Comparison of ENCODE assay signal across 13 cellular contexts in the genomic region with DNA sequence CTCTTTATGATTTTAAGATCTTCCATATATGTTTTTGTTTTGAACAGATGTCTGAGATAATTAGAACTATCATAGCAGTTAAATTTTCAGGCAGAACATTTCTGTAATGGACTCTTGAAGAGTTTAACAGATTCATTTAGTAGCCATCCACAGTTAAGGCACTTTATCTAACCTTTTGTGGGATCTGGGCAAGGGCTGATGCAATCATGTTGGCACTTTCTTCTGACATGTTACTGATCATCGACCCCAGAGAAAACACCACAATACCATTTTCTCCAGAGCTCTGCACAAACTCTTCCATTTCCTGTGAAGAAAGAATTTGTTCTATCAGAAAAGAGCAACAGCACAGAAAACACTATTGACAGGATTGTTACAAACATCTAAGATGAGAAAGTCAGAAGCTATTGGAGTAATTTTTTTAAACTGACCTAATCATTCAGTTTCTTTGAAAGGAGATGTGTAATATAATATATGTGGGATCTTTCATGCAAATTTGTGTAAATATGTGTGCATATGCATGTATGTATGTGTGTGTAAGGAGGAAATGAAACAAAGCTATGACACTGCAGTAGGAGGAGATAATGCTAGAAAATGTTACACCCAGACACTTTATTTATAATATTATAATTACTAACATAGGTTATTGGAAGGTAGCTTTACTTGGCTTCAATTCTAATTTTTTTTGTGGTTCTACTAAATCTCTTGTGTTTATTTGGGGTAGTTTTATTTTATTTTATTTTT. TPM values are rescaled to one million over a fixed set of nuclear protein-coding genes. Genes with fewer than 3 reads are reported as not detected.
A peak's percentile ranks its signal among the peaks of the same experiment; 100 is the strongest.
DNase-seq lines count a peak whose midpoint lies in the region; ATAC-seq, FAIRE-seq and TF ChIP-seq lines count a peak whose summit lies in the region.
"Not testable (repeated sequence)": the region's sequence is repeated elsewhere in the genome, so short reads cannot be mapped to it uniquely, and the experiment has no call there.
"Had no signal": no experiment of that assay in that cellular context is flagged by ENCODE, and none has a peak within 500 bp of the region (broad histone marks: within the 10 kb centered on the region; RNA-seq: fewer than 3 reads in every experiment).

No MANE protein-coding gene starts in this region.

- TF ChIP-seq CTCF in A549 (IDR thresholded peaks at IDR 0.05); astrocyte (IDR thresholded peaks at IDR 0.05; ENCODE audit: insufficient read depth, low read depth, low read length); kidney (IDR thresholded peaks at IDR 0.05; ENCODE audit: borderline replicate concordance, extremely low read depth, insufficient read depth): not testable (repeated sequence)

- POLR2A ChIA-PET in A549 (lab: Yijun Ruan, JAX) = not testable (repeated sequence)

- TF ChIP-seq RAD21 in A549 (conservative IDR thresholded peaks at IDR 0.05 in 1 of 2, IDR thresholded peaks at IDR 0.05 in 1 of 2) = not testable (repeated sequence)

- not testable (repeated sequence) for ATAC-seq in A549
- ATAC-seq in GM18519 (IDR thresholded peaks at IDR 0.05; ENCODE audit: low FRiP score, unreplicated experiment) (peak; percentile 73), GM19395 (IDR thresholded peaks at IDR 0.05; ENCODE audit: unreplicated experiment) (peak; percentile 55), HG02852 (IDR thresholded peaks at IDR 0.05; ENCODE audit: unreplicated experiment) (peak; percentile 78), HG03060 (IDR thresholded peaks at IDR 0.05; ENCODE audit: low read depth, unreplicated experiment) (peak; percentile 57), HG03460 (IDR thresholded peaks at IDR 0.05; ENCODE audit: unreplicated experiment) (peak; percentile 53)

- H3K9ac ChIP-seq in astrocyte (ENCODE audit: low read length); kidney (ENCODE audit: low read length in 2 of 2): not testable (repeated sequence)

- H3K79me2 ChIP-seq in astrocyte (ENCODE audit: insufficient read depth, low read length) = not testable (repeated sequence)

- H3K36me3 ChIP-seq in astrocyte (ENCODE audit: insufficient read depth, low read length); kidney (ENCODE audit: control insufficient read depth in 1 of 2, insufficient read depth in 2 of 2, low read length in 2 of 2): not testable (repeated sequence)

- H3K4me3 Mint-ChIP-seq in astrocyte (ENCODE audit: unreplicated experiment) = not testable (repeated sequence)

- not testable (repeated sequence) for H3K4me2 ChIP-seq in A549; astrocyte (ENCODE audit: low read length)

- WGBS in A549 (ENCODE audit: missing lambda C conversion rate) = no CpG with 5 or more reads among the region's 1 CpG

- H3K36me3 Mint-ChIP-seq in astrocyte (ENCODE audit: low read depth, unreplicated experiment) = not testable (repeated sequence)

- H3K4me3 ChIP-seq in A549; astrocyte (ENCODE audit: insufficient read depth, low read depth, low read length); kidney (ENCODE audit: low read length in 2 of 2): not testable (repeated sequence)

- H3K9me3 ChIP-seq in A549; astrocyte (ENCODE audit: insufficient read depth, low read depth, low read length); kidney (ENCODE audit: control insufficient read depth in 1 of 2, low read length in 2 of 2): not testable (repeated sequence)

- peak; percentile 28 for FAIRE-seq in A549 (lab: Jason Lieb, UNC)
- FAIRE-seq in astrocyte (lab: Jason Lieb, UNC) = not testable (repeated sequence)
- peak; percentile 46 for FAIRE-seq in kidney (lab: Jason Lieb, UNC)

- not testable (repeated sequence) for H3K27me3 Mint-ChIP-seq in astrocyte (ENCODE audit: low read depth, unreplicated experiment)

- H3K4me1 ChIP-seq in A549 = peaks cover 21% of the 10 kb centered on the region
- H3K4me1 ChIP-seq in astrocyte (ENCODE audit: insufficient read depth, low read length); kidney (ENCODE audit: control insufficient read depth in 1 of 2, insufficient read depth in 1 of 2, low read depth in 1 of 2, low read length in 2 of 2): not testable (repeated sequence)

- not testable (repeated sequence) for TF ChIP-seq POLR2A in A549 (IDR thresholded peaks at IDR 0.05; ENCODE audit: low read length)

- H3K4me1 Mint-ChIP-seq in astrocyte (ENCODE audit: low read depth, unreplicated experiment) = not testable (repeated sequence)

- H3K27ac Mint-ChIP-seq in astrocyte (ENCODE audit: unreplicated experiment) = peak overlapping the region; percentile 44

- not testable (repeated sequence) for TF ChIP-seq EP300 in A549 (IDR thresholded peaks at IDR 0.05)

- CTCF ChIA-PET in A549 (lab: Yijun Ruan, JAX) = not testable (repeated sequence)

- H3K27me3 ChIP-seq in astrocyte (ENCODE audit: insufficient read depth, low read length) = not testable (repeated sequence)

- not testable (repeated sequence) for H3K9me3 Mint-ChIP-seq in astrocyte (ENCODE audit: unreplicated experiment)

- not testable (repeated sequence) for H2AFZ ChIP-seq in astrocyte (ENCODE audit: low read depth, low read length)

- intact Hi-C loops in kidney (cut with DNase I) = not testable (repeated sequence)

- not testable (repeated sequence) for DNase-seq in A549 (ENCODE audit: low read depth in 1 of 2, low spot score in 1 of 2); astrocyte (ENCODE audit: low read depth); kidney

- H3K27ac ChIP-seq in A549; astrocyte (ENCODE audit: low read depth, low read length); kidney (ENCODE audit: low read depth in 2 of 2, low read length in 2 of 2): not testable (repeated sequence)

- H4K20me1 ChIP-seq in astrocyte (ENCODE audit: insufficient read depth, low read length) = not testable (repeated sequence)

RNA-seq across cellular contexts. Expression of a gene that starts 7.4 kb away (rescaled TPM):
- polyA plus RNA-seq in A549 (2011; rRNA removed) (0.80 and 1.0 TPM in 2 replicates), A549 (2017; fragmentation: RNase III; extraction: RNeasy Plus Mini Kit Qiagen cat#74134 plus additional on column Dnase treatment) (0.07 to 0.09 TPM (median 0.08 TPM) in 3 replicates), kidney (ENCODE audit: insufficient read depth, low read depth, low replicate concordance) (not detected)
- polyA plus RNA-seq in A549 (2012; cell fraction: cytosol; rRNA removed) = 0.03 TPM in 2 replicates
- 0.04 TPM in 1 of 2 replicates, not detected in the other for polyA plus RNA-seq in A549 (2012; cell fraction: nucleus; rRNA removed)
- 0.10 and 0.29 TPM in 2 replicates for polyA minus RNA-seq in A549 (2011; rRNA and poly(A)+ RNA removed)
- total RNA-seq in astrocyte (not detected in 2 replicates), kidney (not detected)
- total RNA-seq: A172; CD8-positive, alpha-beta memory T cell; Daoy; MCF 10A; T-helper 2 cell treated with Interferon-gamma antibody and Interleukin-4, amounts not matched to agents 100 ng/mL and 5 ng/mL, for 36 hours had no signal
- polyA plus RNA-seq: CD8-positive, alpha-beta memory T cell had no signal
